ENCODE assay signal across 7 cellular contexts in the genomic region with DNA sequence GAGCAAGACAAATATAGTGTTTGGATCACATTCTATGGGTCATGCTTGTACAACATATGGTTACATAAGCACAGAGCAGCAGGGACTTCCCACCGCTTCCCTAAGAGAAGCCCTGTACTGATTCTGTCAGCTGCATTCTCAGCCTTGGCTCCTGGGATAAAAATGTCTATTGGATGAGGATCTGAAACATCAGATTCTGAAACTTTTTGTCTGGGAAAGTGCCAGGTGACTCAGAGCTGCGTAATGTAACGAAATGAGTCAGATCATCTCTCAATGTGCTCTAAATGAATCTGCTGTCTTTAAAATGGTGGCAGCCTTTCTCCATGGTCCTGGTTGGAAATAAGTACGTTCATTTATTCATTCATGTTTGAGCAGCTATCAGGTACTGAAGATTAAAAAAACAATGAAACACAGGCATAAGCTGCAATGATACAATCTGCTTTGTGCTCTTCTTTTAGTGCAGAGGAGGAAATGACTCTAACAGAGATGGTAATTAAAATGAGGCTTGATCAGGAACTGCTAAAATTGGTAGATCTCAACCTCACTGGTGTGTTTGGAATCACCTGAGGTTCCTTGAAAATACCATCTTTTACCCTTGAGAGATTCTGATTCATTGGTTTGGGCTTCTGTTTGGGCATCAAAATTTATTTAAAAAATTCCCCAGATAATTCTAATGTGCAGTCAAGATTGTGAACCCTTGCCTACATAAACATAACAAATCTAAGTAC.
A peak's percentile ranks its signal among the peaks of the same experiment; 100 is the strongest.
DNase-seq lines count a peak whose midpoint lies in the region; ATAC-seq and TF ChIP-seq lines count a peak whose summit lies in the region.

No MANE protein-coding gene starts in this region.

- peaks cover 2% of the 10 kb centered on the region for H3K27me3 Mint-ChIP-seq in GM23338 (ENCODE audit: insufficient read depth, low read depth, poor library complexity)

- no peaks in the 10 kb centered on the region for H4K20me1 ChIP-seq in GM23338 (replicated peaks; ENCODE audit: insufficient read depth)
- H4K20me1 ChIP-seq in Karpas-422 (ENCODE audit: insufficient read depth, low read depth, low read length) = no peaks in the 10 kb centered on the region

- no peak overlapping the region for H3K27ac ChIP-seq in GM23338 (ENCODE audit: low read depth)
- no peak overlapping the region for H3K27ac ChIP-seq in Karpas-422 (ENCODE audit: low read length)
- no peak overlapping the region for H3K27ac ChIP-seq in Peyer's patch

- H3K36me3 Mint-ChIP-seq in GM23338 (ENCODE audit: low read depth) = no peaks in the 10 kb centered on the region

- no peaks in the 10 kb centered on the region for H3K9me3 Mint-ChIP-seq in GM23338

- H3K4me3 Mint-ChIP-seq in GM23338 = no peak overlapping the region

- in situ Hi-C loops in astrocyte of the cerebellum (cut with HindIII; ENCODE audit: low sequenced_read_pairs) = no loop called here

- H3K9me2 ChIP-seq in GM23338 (ENCODE audit: insufficient read depth) = 0 out of 2 replicates have a peak, but pooled peaks cover 2% of the 10 kb centered on the region
- H3K9me2 ChIP-seq in Karpas-422 (replicated peaks; ENCODE audit: insufficient read depth, low read length) = no peaks in the 10 kb centered on the region

- H2AFZ ChIP-seq in GM23338 (peak overlapping the region; percentile 59; the same call in 1 of the 2 replicates), Karpas-422 (ENCODE audit: low read length) (0 out of 2 replicates have a peak overlapping the region, but pooled peaks have one; percentile 7)

- H3F3A ChIP-seq in GM23338 (replicated peaks; ENCODE audit: low read depth) = no peaks in the 10 kb centered on the region

- H3K4me1 Mint-ChIP-seq in GM23338 = peaks cover 5% of the 10 kb centered on the region; the same call in 2 of the 3 replicates

- no peak overlapping the region for H3K9ac ChIP-seq in Karpas-422 (ENCODE audit: low read length)

- H3K4me3 ChIP-seq in GM23338 = no peak overlapping the region
- H3K4me3 ChIP-seq in Karpas-422 (ENCODE audit: low read length) = no peak overlapping the region
- H3K4me3 ChIP-seq in astrocyte of the cerebellum (ENCODE audit: low read depth, low read length) = no peak overlapping the region
- no peak overlapping the region for H3K4me3 ChIP-seq in Peyer's patch

- ATAC-seq in GM18508 (IDR thresholded peaks at IDR 0.05; ENCODE audit: insufficient read depth, unreplicated experiment) (peak; percentile 93), GM23338 (no peak)

- TF ChIP-seq CTCF in GM23338 (conservative IDR thresholded peaks at IDR 0.05; ENCODE audit: low read depth in 2 of 2) (no peak), astrocyte of the cerebellum (IDR thresholded peaks at IDR 0.05; ENCODE audit: low read depth, low read length, missing control alignments) (no peak), Peyer's patch (IDR thresholded peaks at IDR 0.05) (no peak)

- H3K36me3 ChIP-seq in GM23338 (ENCODE audit: insufficient read depth) (no peaks in the 10 kb centered on the region), Karpas-422 (ENCODE audit: insufficient read depth, low read length) (no peaks in the 10 kb centered on the region), Peyer's patch (no peaks in the 10 kb centered on the region)

- no peak for TF ChIP-seq POLR2A in Peyer's patch (IDR thresholded peaks at IDR 0.05)

- H3K4me2 ChIP-seq in GM23338 (no peak overlapping the region), Karpas-422 (ENCODE audit: low read depth, low read length, poor library complexity, severe bottlenecking) (no peak overlapping the region)

- DNase-seq in GM23338 (ENCODE audit: low spot score) (no peak), Karpas-422 (no peak), astrocyte of the cerebellum (ENCODE audit: low read depth) (peak; percentile 97), pulmonary artery endothelial cell (ENCODE audit: low read depth, low spot score) (peak; percentile 83), Peyer's patch (no peak), NCI-H345 (lab: John Stamatoyannopoulos, UW) (no peak)

- no peaks in the 10 kb centered on the region for H3K27me3 ChIP-seq in GM23338 (ENCODE audit: insufficient read depth)
- no peaks in the 10 kb centered on the region for H3K27me3 ChIP-seq in Karpas-422 (ENCODE audit: low read length)
- H3K27me3 ChIP-seq in Peyer's patch = no peaks in the 10 kb centered on the region

- H3K4me1 ChIP-seq in GM23338 (ENCODE audit: insufficient read depth) = no peaks in the 10 kb centered on the region
- H3K4me1 ChIP-seq in Karpas-422 (ENCODE audit: low read length) = peaks cover 5% of the 10 kb centered on the region
- no peaks in the 10 kb centered on the region for H3K4me1 ChIP-seq in Peyer's patch

- no peaks in the 10 kb centered on the region for H3K79me2 ChIP-seq in GM23338 (replicated peaks; ENCODE audit: insufficient read depth)
- H3K79me2 ChIP-seq in Karpas-422 (ENCODE audit: low read length) = no peaks in the 10 kb centered on the region

- H3K27ac Mint-ChIP-seq in GM23338 = no peak overlapping the region

- no peaks in the 10 kb centered on the region for H3K9me3 ChIP-seq in Karpas-422 (ENCODE audit: low read length)
- H3K9me3 ChIP-seq in Peyer's patch = no peaks in the 10 kb centered on the region

TF ChIP-seq in GM23338, 12 proteins besides CTCF, POLR2A, EP300 and RAD21:
- no peak for TF ChIP-seq CREB1 (CRISPR knock-in tag; IDR thresholded peaks at IDR 0.05; ENCODE audit: low read depth)
- TF ChIP-seq JUNB (IDR thresholded peaks at IDR 0.05; ENCODE audit: unreplicated experiment) = no peak
- no peak for TF ChIP-seq EZH2 (IDR thresholded peaks at IDR 0.05; ENCODE audit: low read depth, unreplicated experiment)
- TF ChIP-seq NANOG (IDR thresholded peaks at IDR 0.05; ENCODE audit: borderline replicate concordance) = no peak
- TF ChIP-seq REST (IDR thresholded peaks at IDR 0.05; ENCODE audit: unreplicated experiment) = no peak

Comparison
In these comparisons a context has a peak if more than half of its experiments do, and no peak if none do; other contexts are left out.
1. DNase-seq: peak in astrocyte of the cerebellum (single experiment) and pulmonary artery endothelial cell (single experiment); none in GM23338 (single experiment), Karpas-422 (single experiment), Peyer's patch (0 of 3) and NCI-H345 (single experiment).